Comparison of ENCODE assay signal across 1 cellular context in genomic region chr7:105060923-105061322, GRCh38.
TF ChIP-seq lines count a peak whose summit lies in the region.

No MANE protein-coding gene starts in this region.

TF ChIP-seq in WTC11, 78 proteins besides CTCF, POLR2A, EP300 and RAD21 (continued from another document):
- TF ChIP-seq ZNF281 (CRISPR knock-in tag; IDR thresholded peaks at IDR 0.05) (no peak), IRF1 (CRISPR knock-in tag; IDR thresholded peaks at IDR 0.05) (no peak), ZNF263 (CRISPR knock-in tag; IDR thresholded peaks at IDR 0.05; ENCODE audit: low read depth) (no peak)
TF ChIP-seq in WTC11: peak in this region for 0.
